8 cellular contexts compared by ENCODE assay signal in the genomic region with DNA sequence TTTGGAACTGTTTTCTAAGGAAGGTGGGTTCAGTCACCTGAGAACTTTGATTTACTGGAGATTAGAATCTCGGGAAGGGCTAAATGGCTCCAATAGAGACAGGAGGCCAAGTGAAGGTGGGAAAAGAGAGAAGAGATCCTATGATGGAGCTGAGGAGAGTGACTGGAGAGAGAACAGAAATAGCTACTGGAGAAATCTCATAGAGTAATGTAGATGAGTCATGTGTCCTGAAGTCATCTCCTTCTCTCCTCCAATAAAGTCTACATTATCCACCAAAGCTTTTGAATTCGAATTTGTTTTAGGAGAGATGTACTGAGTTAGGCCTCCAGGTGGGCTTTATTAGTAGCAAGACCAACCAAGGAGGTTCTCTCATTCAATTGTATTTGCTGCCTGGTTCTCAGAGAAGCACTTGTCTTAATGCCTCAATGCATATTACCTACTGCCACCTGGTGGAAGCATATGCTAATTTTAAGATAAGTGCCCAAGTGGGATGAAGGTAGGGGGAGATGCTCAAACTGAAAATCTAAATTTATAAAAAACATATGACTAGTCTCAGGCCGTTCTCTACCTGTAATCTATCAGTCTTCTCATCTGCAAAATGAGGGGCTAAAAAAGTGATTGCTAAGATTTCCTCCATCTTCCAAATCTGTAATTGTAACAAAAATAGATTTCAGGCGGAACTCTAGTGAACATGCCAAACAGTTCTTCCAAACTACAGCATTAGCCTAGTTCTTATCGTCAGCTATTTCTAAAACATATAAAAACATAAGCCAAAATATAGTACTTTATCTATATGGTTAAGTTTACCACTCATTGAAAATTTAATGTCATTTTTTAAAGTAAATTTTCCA. TPM values are rescaled to one million over a fixed set of nuclear protein-coding genes. Genes with fewer than 3 reads are reported as not detected.
DNase-seq lines count a peak whose midpoint lies in the region; ATAC-seq and TF ChIP-seq lines count a peak whose summit lies in the region.

No MANE protein-coding gene starts in this region.

- H3K27ac ChIP-seq in psoas muscle = no peak overlapping the region

- H3K36me3 ChIP-seq in psoas muscle (ENCODE audit: insufficient read depth in 1 of 2, low read depth in 1 of 2) = no peaks in the 10 kb centered on the region

- intact Hi-C loops in psoas muscle (cut with DNase I) = no loop called here

- no peak overlapping the region for H3K4me3 ChIP-seq in psoas muscle

- DNase-seq in DMS114 treated with DMSO at 0.1 percent for 48 hours (lab: John Stamatoyannopoulos, UW; ENCODE audit: unreplicated experiment) (peak; percentile 23), RPMI8226 (peak; percentile 38), psoas muscle (no peak), HK-2 (ENCODE audit: unreplicated experiment) (no peak)
- DNase-seq in activated CD4-positive, alpha-beta T cell treated with anti-CD3 and anti-CD28 coated beads, Interleukin-2, amount 50 U/mL, for 1 hour = no peak

- no peaks in the 10 kb centered on the region for H3K27me3 ChIP-seq in psoas muscle (ENCODE audit: insufficient read depth in 3 of 3, low read length in 2 of 3)

- TF ChIP-seq CTCF in psoas muscle (IDR thresholded peaks at IDR 0.05) = peak; percentile 44

- ATAC-seq in GM18909 (IDR thresholded peaks at IDR 0.05; ENCODE audit: poor library complexity, unreplicated experiment) = peak; percentile 73
- peak; percentile 65 for ATAC-seq in HG03565 (IDR thresholded peaks at IDR 0.05; ENCODE audit: unreplicated experiment)
- ATAC-seq in esophagus mucosa = peak; percentile 41
- ATAC-seq in psoas muscle = peak in 2 of 4 donors; percentile 64 to 68

- WGBS in psoas muscle, 3 donors = 71 to 77% (median 73%) methylated on average over 5 of the region's 5 CpGs

- no peaks in the 10 kb centered on the region for H3K9me3 ChIP-seq in psoas muscle

- H3K4me1 ChIP-seq in psoas muscle = no peaks in the 10 kb centered on the region

RNA-seq across cellular contexts. Expression of a gene that starts 24.4 kb away (rescaled TPM):
- total RNA-seq in esophagus mucosa (1.4 TPM), psoas muscle (under 1 TPM in 3 of 4 donors, not detected in 1; 0.26 to 0.52 (median 0.44) TPM)
- under 1 TPM; 0.07 to 0.17 (median 0.10) TPM for polyA plus RNA-seq in psoas muscle

Comparison
In these comparisons a context has a peak if more than half of its experiments do, and no peak if none do; other contexts are left out.
1. DNase-seq: peak in DMS114 treated with DMSO at 0.1 percent for 48 hours (single experiment) and RPMI8226 (single experiment); none in psoas muscle (0 of 2), HK-2 (single experiment) and activated CD4-positive, alpha-beta T cell treated with anti-CD3 and anti-CD28 coated beads, Interleukin-2, amount 50 U/mL, for 1 hour (single experiment).